Comparison of ENCODE assay signal across 11 cellular contexts in genomic region chr13:101529419-101529818, GRCh38.
DNase-seq lines count a peak whose midpoint lies in the region; ATAC-seq and TF ChIP-seq lines count a peak whose summit lies in the region.
"Had no signal": no experiment of that assay in that cellular context is flagged by ENCODE, and none has a peak within 500 bp of the region (broad histone marks: within the 10 kb centered on the region; RNA-seq: fewer than 3 reads in every experiment).

No MANE protein-coding gene starts in this region.

- intact Hi-C loops in sciatic nerve (cut with DNase I), result no loop called here
- intact Hi-C loops in OCI-LY7 (cut with micrococcal nuclease; ENCODE audit: unreplicated experiment), result no loop called here

- no peak overlapping the region for H3K4me3 ChIP-seq in brain microvascular endothelial cell (ENCODE audit: low read depth, low read length)
- H3K4me3 ChIP-seq in OCI-LY7 (ENCODE audit: low read depth, low read length, poor library complexity, severe bottlenecking), result no peak overlapping the region
- H3K4me3 ChIP-seq: A549 had no signal

- no peaks in the 10 kb centered on the region for H3K9me3 ChIP-seq in OCI-LY7 (ENCODE audit: low read length)
- H3K9me3 ChIP-seq: A549 had no signal

- no peak overlapping the region for H3K27ac Mint-ChIP-seq in T-helper 2 cell treated with Interferon-gamma antibody and Interleukin-4, amounts not matched to agents 5 μg/mL and 100 μg/mL, for 36 hours

- CTCF ChIA-PET in OCI-LY7 (lab: Charles Lee; ENCODE audit: unreplicated experiment), result no interaction called here

- H3K27me3 Mint-ChIP-seq in T-helper 2 cell treated with Interferon-gamma antibody and Interleukin-4, amounts not matched to agents 5 μg/mL and 100 μg/mL, for 36 hours (ENCODE audit: low read depth), result peaks cover 2% of the 10 kb centered on the region

- H3K36me3 Mint-ChIP-seq in T-helper 2 cell treated with Interferon-gamma antibody and Interleukin-4, amounts not matched to agents 5 μg/mL and 100 μg/mL, for 36 hours (ENCODE audit: low read depth), result no peaks in the 10 kb centered on the region
- H3K36me3 Mint-ChIP-seq: naive B cell had no signal

- no peak overlapping the region for H2AFZ ChIP-seq in OCI-LY7 (ENCODE audit: low read length)

- H3K9me2 ChIP-seq in OCI-LY7 (ENCODE audit: insufficient read depth, low read length), result no peaks in the 10 kb centered on the region

- no peaks in the 10 kb centered on the region for H4K20me1 ChIP-seq in OCI-LY7 (ENCODE audit: insufficient read depth, low read length)

- H3K4me2 ChIP-seq in OCI-LY7 (ENCODE audit: low read length), result no peak overlapping the region
- H3K4me2 ChIP-seq: A549 had no signal

- no peaks in the 10 kb centered on the region for H3K9me3 Mint-ChIP-seq in T-helper 2 cell treated with Interferon-gamma antibody and Interleukin-4, amounts not matched to agents 5 μg/mL and 100 μg/mL, for 36 hours

- ATAC-seq in HG03045 (IDR thresholded peaks at IDR 0.05; ENCODE audit: unreplicated experiment), result peak; percentile 55
- ATAC-seq in sciatic nerve, result peak; percentile 97
- no peak for ATAC-seq in HG02970 (IDR thresholded peaks at IDR 0.05; ENCODE audit: low FRiP score, unreplicated experiment)
- ATAC-seq: A549 had no signal

- peak; percentile 11 for DNase-seq in T-helper 2 cell treated with Interferon-gamma antibody and Interleukin-4, amounts not matched to agents 5 μg/mL and 100 μg/mL, for 36 hours (ENCODE audit: low spot score)
- DNase-seq in T-helper 2 cell, result no peak
- DNase-seq in brain microvascular endothelial cell, result peak; percentile 92
- DNase-seq in sciatic nerve (ENCODE audit: low spot score), result peak; percentile 64
- no peak for DNase-seq in NAMALWA (ENCODE audit: low spot score)
- DNase-seq in OCI-LY7 (ENCODE audit: low spot score), result no peak
- DNase-seq: naive B cell, NCI-H526 treated with DMSO at 0.1 percent for 48 hours had no signal

- in situ Hi-C loops in brain microvascular endothelial cell (cut with HindIII; ENCODE audit: low pct_ligation_motif_present, low sequenced_read_pairs), result no loop called here

- POLR2A ChIA-PET in OCI-LY7 (lab: Charles Lee), result no interaction called here

- no peaks in the 10 kb centered on the region for H3K27me3 ChIP-seq in brain microvascular endothelial cell (replicated peaks)

- peak overlapping the region; percentile 39 for H3K27ac ChIP-seq in brain microvascular endothelial cell
- H3K27ac ChIP-seq in OCI-LY7 (ENCODE audit: low read depth, low read length, poor library complexity, severe bottlenecking), result no peak overlapping the region
- H3K27ac ChIP-seq: A549 had no signal

- no peaks in the 10 kb centered on the region for H3K79me2 ChIP-seq in OCI-LY7 (ENCODE audit: insufficient read depth, low read depth, low read length)

- no peaks in the 10 kb centered on the region for H3K4me1 ChIP-seq in OCI-LY7 (ENCODE audit: insufficient read depth, low read length, poor library complexity, severe bottlenecking)
- H3K4me1 ChIP-seq: A549 had no signal

- no peaks in the 10 kb centered on the region for H3K36me3 ChIP-seq in brain microvascular endothelial cell (replicated peaks)
- H3K36me3 ChIP-seq in OCI-LY7 (ENCODE audit: insufficient read depth, low read length), result no peaks in the 10 kb centered on the region

- no peak for TF ChIP-seq CTCF in brain microvascular endothelial cell (IDR thresholded peaks at IDR 0.05; ENCODE audit: low read depth, low read length, missing control alignments)
- TF ChIP-seq CTCF in OCI-LY7 (conservative IDR thresholded peaks at IDR 0.05; ENCODE audit: low read length), result no peak

- no peaks in the 10 kb centered on the region for H3K4me1 Mint-ChIP-seq in T-helper 2 cell treated with Interferon-gamma antibody and Interleukin-4, amounts not matched to agents 5 μg/mL and 100 μg/mL, for 36 hours (ENCODE audit: low read depth)
- H3K4me1 Mint-ChIP-seq: naive B cell had no signal

- no TSS peak for BruUV-seq in OCI-LY7 (replicated peaks; lab: Mats Ljungman, UMichigan)

- H3K4me3 Mint-ChIP-seq in T-helper 2 cell treated with Interferon-gamma antibody and Interleukin-4, amounts not matched to agents 5 μg/mL and 100 μg/mL, for 36 hours, result no peak overlapping the region

Comparison
In these comparisons a context has a peak if more than half of its experiments do, and no peak if none do; other contexts are left out.
1. DNase-seq: peak in T-helper 2 cell treated with Interferon-gamma antibody and Interleukin-4, amounts not matched to agents 5 μg/mL and 100 μg/mL, for 36 hours (single experiment), brain microvascular endothelial cell (single experiment) and sciatic nerve (single experiment); none in T-helper 2 cell (0 of 5), NAMALWA (single experiment) and OCI-LY7 (single experiment).